Comparison of ENCODE assay signal across 1 cellular context in genomic region chr3:150050510-150050909, GRCh38.
TF ChIP-seq lines count a peak whose summit lies in the region.

No MANE protein-coding gene starts in this region.

TF ChIP-seq in H1, 55 proteins besides CTCF, POLR2A, EP300 and RAD21 (continued from another document):
- TF ChIP-seq SIN3A (conservative IDR thresholded peaks at IDR 0.05 in 1 of 2, IDR thresholded peaks at IDR 0.05 in 1 of 2; ENCODE audit: low read depth in 1 of 2, low read length in 2 of 2) (no peak), SRF (IDR thresholded peaks at IDR 0.05; ENCODE audit: low read depth, low read length) (no peak), KDM5A (IDR thresholded peaks at IDR 0.05; ENCODE audit: low read length) (no peak), GABPA (IDR thresholded peaks at IDR 0.05; ENCODE audit: borderline replicate concordance, insufficient read depth, low read length) (no peak), MAFK (IDR thresholded peaks at IDR 0.05; ENCODE audit: low read depth, low read length) (no peak), USF2 (IDR thresholded peaks at IDR 0.05; ENCODE audit: low read length) (no peak), BRCA1 (IDR thresholded peaks at IDR 0.05; ENCODE audit: low read depth, low read length) (no peak), TAF7 (optimal IDR thresholded peaks at IDR 0.05; ENCODE audit: borderline replicate concordance, low read depth, low read length) (no peak), JUN (IDR thresholded peaks at IDR 0.05; ENCODE audit: low read depth, low read length) (no peak)
- TF ChIP-seq, protein P1, sequence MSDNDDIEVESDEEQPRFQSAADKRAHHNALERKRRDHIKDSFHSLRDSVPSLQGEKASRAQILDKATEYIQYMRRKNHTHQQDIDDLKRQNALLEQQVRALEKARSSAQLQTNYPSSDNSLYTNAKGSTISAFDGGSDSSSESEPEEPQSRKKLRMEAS (IDR thresholded peaks at IDR 0.05) = no peak
TF ChIP-seq in H1: peak in this region for 0.
